Comparison of ENCODE assay signal across 12 cellular contexts in genomic region chr1:63622847-63623566, GRCh38. TPM values are rescaled to one million over a fixed set of nuclear protein-coding genes. Genes with fewer than 3 reads are reported as not detected.
A peak's percentile ranks its signal among the peaks of the same experiment; 100 is the strongest.
DNase-seq lines count a peak whose midpoint lies in the region; ATAC-seq and TF ChIP-seq lines count a peak whose summit lies in the region.
"Had no signal": no experiment of that assay in that cellular context is flagged by ENCODE, and none has a peak within 500 bp of the region (broad histone marks: within the 10 kb centered on the region; RNA-seq: fewer than 3 reads in every experiment).

No MANE protein-coding gene starts in this region.

- no peaks in the 10 kb centered on the region for H3K9me2 ChIP-seq in OCI-LY1 (ENCODE audit: low read depth, low read length)

- TF ChIP-seq CTCF in OCI-LY1 (IDR thresholded peaks at IDR 0.05; ENCODE audit: low read length) = peak; percentile 15; the same call in 1 of the 2 replicates

- H3K27me3 ChIP-seq in OCI-LY1 (ENCODE audit: insufficient read depth, low read length) (no peaks in the 10 kb centered on the region), neuronal stem cell (ENCODE audit: control insufficient read depth in 3 of 3, insufficient read depth in 3 of 3, low read depth in 1 of 3, low read length in 3 of 3) (no peaks in the 10 kb centered on the region)
- H3K27me3 ChIP-seq: left lung had no signal

- DNase-seq in neuronal stem cell (ENCODE audit: low spot score) (no peak), NCI-H1436 (lab: John Stamatoyannopoulos, UW) (no peak), T-helper 2 cell (no peak), amygdala (lab: John Stamatoyannopoulos, UW) (no peak)
- DNase-seq: activated CD4-positive, CD25-positive, alpha-beta regulatory T cell treated with anti-CD3 and anti-CD28 coated beads, Interleukin-2, amount 50 U/mL, for 72 hours; activated CD8-positive, alpha-beta memory T cell treated with anti-CD3 and anti-CD28 coated beads, Interleukin-2, amount 50 U/mL, for 4 hours; left lung had no signal

- H3K18ac ChIP-seq in neuronal stem cell (ENCODE audit: low read length) = no peak overlapping the region

- H3K4me2 ChIP-seq in OCI-LY1 (ENCODE audit: low read length) (peak overlapping the region; percentile 35; the same call in 1 of the 2 replicates), neuronal stem cell (ENCODE audit: insufficient read depth, low read length, poor library complexity, severe bottlenecking) (no peak overlapping the region)

- H4K20me1 ChIP-seq in OCI-LY1 (ENCODE audit: insufficient read depth, low read length) = no peaks in the 10 kb centered on the region

- H2BK120ac ChIP-seq in neuronal stem cell (ENCODE audit: low read depth, low read length) = no peak overlapping the region

- H3K23ac ChIP-seq in neuronal stem cell (ENCODE audit: low read depth, low read length, poor library complexity) = no peak overlapping the region

- peak overlapping the region; percentile 1 for H3K4me3 ChIP-seq in OCI-LY1 (ENCODE audit: low read depth, low read length, poor library complexity, severe bottlenecking)
- no peak overlapping the region for H3K4me3 ChIP-seq in neuronal stem cell (ENCODE audit: low read length in 2 of 2)
- H3K4me3 ChIP-seq: left lung, skin epidermis had no signal

- H3K79me1 ChIP-seq in neuronal stem cell (ENCODE audit: low read depth, low read length) = no peaks in the 10 kb centered on the region

- H3K9me3 ChIP-seq in OCI-LY1 (ENCODE audit: low read length) = no peaks in the 10 kb centered on the region
- H3K9me3 ChIP-seq in neuronal stem cell (replicated peaks in 1 of 2; ENCODE audit: control insufficient read depth in 2 of 2, insufficient read depth in 1 of 2, low read depth in 1 of 2, low read length in 2 of 2) = no peaks in the 10 kb centered on the region
- H3K9me3 ChIP-seq: left lung had no signal

- peak; percentile 60 for ATAC-seq in GM18867 (IDR thresholded peaks at IDR 0.05; ENCODE audit: unreplicated experiment)
- peak; percentile 64 for ATAC-seq in HG03066 (IDR thresholded peaks at IDR 0.05; ENCODE audit: low read depth, unreplicated experiment)
- ATAC-seq: natural killer cell treated with Interleukin-12 subunit alpha and Interleukin-12 subunit beta and Interleukin-15 and Interleukin-18, amount 100 ng/mL, for 72 hours had no signal

- H3K79me2 ChIP-seq in OCI-LY1 (ENCODE audit: insufficient read depth, low read length) = no peaks in the 10 kb centered on the region

- no peak overlapping the region for H3K4ac ChIP-seq in neuronal stem cell (ENCODE audit: low read length)

- no peaks in the 10 kb centered on the region for H3F3A ChIP-seq in OCI-LY1 (ENCODE audit: insufficient read depth, low read length)

- H2AK5ac ChIP-seq in neuronal stem cell (ENCODE audit: low read depth, low read length) = no peak overlapping the region

- H3K4me1 ChIP-seq in OCI-LY1 (ENCODE audit: insufficient read depth, low read length, severe bottlenecking) (peaks cover 17% of the 10 kb centered on the region), neuronal stem cell (ENCODE audit: control insufficient read depth in 2 of 2, insufficient read depth in 1 of 2, low read depth in 1 of 2, low read length in 2 of 2) (peaks cover 8 to 16% of the 10 kb centered on the region in 2 donors)

- H4K91ac ChIP-seq in neuronal stem cell (ENCODE audit: low read depth, low read length, poor library complexity) = no peak overlapping the region

- no peak overlapping the region for H2BK5ac ChIP-seq in neuronal stem cell (ENCODE audit: low read length)

- no peak overlapping the region for H3K14ac ChIP-seq in neuronal stem cell (ENCODE audit: low read length)

- no peak overlapping the region for H2BK15ac ChIP-seq in neuronal stem cell (ENCODE audit: low read length)

- H3K36me3 ChIP-seq in OCI-LY1 (ENCODE audit: insufficient read depth, low read length) (no peaks in the 10 kb centered on the region; the same call in 1 of the 2 replicates), neuronal stem cell (replicated peaks in 1 of 2; ENCODE audit: control insufficient read depth in 2 of 2, insufficient read depth in 2 of 2, low read length in 2 of 2) (no peaks in the 10 kb centered on the region)
- H3K36me3 ChIP-seq: left lung had no signal

- H4K8ac ChIP-seq in neuronal stem cell (ENCODE audit: low read depth, low read length) = no peak overlapping the region

- no CpG with 5 or more reads among the region's 7 CpGs for WGBS in neuronal stem cell (ENCODE audit: extremely low coverage in 2 of 2, insufficient read length in 2 of 2, insufficient replicate concordance in 1 of 2), 2 donors

- H2AFZ ChIP-seq in OCI-LY1 (ENCODE audit: low read length) = no peak overlapping the region
- no peak overlapping the region for H2AFZ ChIP-seq in neuronal stem cell (ENCODE audit: low read length)

- H3K27ac ChIP-seq in OCI-LY1 (ENCODE audit: low read depth, low read length, poor library complexity, severe bottlenecking) (peak overlapping the region; percentile 56), neuronal stem cell (replicated peaks; ENCODE audit: low read length) (peak overlapping the region; percentile 4)
- H3K27ac ChIP-seq: left lung, skin epidermis had no signal

- H2BK12ac ChIP-seq in neuronal stem cell (ENCODE audit: low read length) = no peak overlapping the region

- H3K9ac ChIP-seq in OCI-LY1 (ENCODE audit: low read length) (no peak overlapping the region; the same call in 1 of the 2 replicates), neuronal stem cell (ENCODE audit: low read depth, low read length, poor library complexity) (no peak overlapping the region)

RNA-seq across cellular contexts. Expression of gene PGM1, which starts 29.8 kb away (rescaled TPM):
- polyA plus RNA-seq in neuronal stem cell (2013, experiment 1 of 2) = 7.3 TPM
- 7.1 TPM for polyA plus RNA-seq in neuronal stem cell (2013, experiment 2 of 2)
